8 cellular contexts compared by ENCODE assay signal in genomic region chr19:13842294-13843103, GRCh38. TPM values are rescaled to one million over a fixed set of nuclear protein-coding genes. Genes with fewer than 3 reads are reported as not detected.
A peak's percentile ranks its signal among the peaks of the same experiment; 100 is the strongest.
DNase-seq lines count a peak whose midpoint lies in the region; ATAC-seq and TF ChIP-seq lines count a peak whose summit lies in the region.

No MANE protein-coding gene starts in this region.

- CTCF ChIA-PET in HEK293 (lab: Yijun Ruan, JAX) = interaction anchor here (1.4 kb wide), 1 partner anchor 20 kb away, joined by 6 read pairs; no protein-coding TSS in a partner anchor

- H3K27me3 ChIP-seq in right atrium auricular region (no peaks in the 10 kb centered on the region), rectal smooth muscle tissue (ENCODE audit: control insufficient read depth, insufficient read depth, low read length) (no peaks in the 10 kb centered on the region)

- H3K9me3 ChIP-seq in HEK293 (ENCODE audit: control insufficient read depth, insufficient read depth, low read depth, low read length) (no peaks in the 10 kb centered on the region), right atrium auricular region (no peaks in the 10 kb centered on the region)

- H3K36me3 ChIP-seq in HEK293 (ENCODE audit: control insufficient read depth in 2 of 2, insufficient read depth in 1 of 2, low read length in 2 of 2) = no peaks in the 10 kb centered on the region
- H3K36me3 ChIP-seq in right atrium auricular region = peaks cover 15% of the 10 kb centered on the region
- H3K36me3 ChIP-seq in rectal smooth muscle tissue (ENCODE audit: control insufficient read depth, insufficient read depth, low read length) = no peaks in the 10 kb centered on the region

- H3K4me3 ChIP-seq in HEK293 (ENCODE audit: low read depth, low read length) (peak overlapping the region; percentile 78), right atrium auricular region (peak overlapping the region; percentile 99 to 100), rectal smooth muscle tissue (ENCODE audit: low read length) (peak overlapping the region; percentile 77)

- peaks cover 24% of the 10 kb centered on the region for H3K4me1 ChIP-seq in HEK293 (ENCODE audit: control insufficient read depth, insufficient read depth, low read length)
- H3K4me1 ChIP-seq in right atrium auricular region = peaks cover 0 to 68% of the 10 kb centered on the region in 2 donors
- peaks cover 32% of the 10 kb centered on the region for H3K4me1 ChIP-seq in rectal smooth muscle tissue (ENCODE audit: control insufficient read depth, insufficient read depth, low read length)

- peak; percentile 88 for DNase-seq in CD1c-positive myeloid dendritic cell (ENCODE audit: extremely low spot score)
- DNase-seq in SKM-1 treated with dmso at 0.1 percent for 144 hours (lab: John Stamatoyannopoulos, UW; ENCODE audit: unreplicated experiment) = peak; percentile 56
- DNase-seq in anterior cingulate cortex (lab: John Stamatoyannopoulos, UW) = peak in 40 of 58 donors; percentile 15 to 64 (median 40)
- peak; percentile 91 for DNase-seq in right atrium auricular region (ENCODE audit: low spot score)

- POLR2A ChIA-PET in HEK293 (lab: Yijun Ruan, JAX) = interaction anchor here (1.0 to 1.3 kb wide), 2 partner anchors 19 to 55 kb away, joined by 3 to 4 read pairs; no protein-coding TSS in a partner anchor

- no peak for ATAC-seq in GM19463 (IDR thresholded peaks at IDR 0.05; ENCODE audit: unreplicated experiment)
- ATAC-seq in HG02588 (IDR thresholded peaks at IDR 0.05; ENCODE audit: unreplicated experiment) = no peak

- H3K27ac ChIP-seq in HEK293 (ENCODE audit: extremely low read depth, low read depth, low read length) (peak overlapping the region; percentile 81), right atrium auricular region (peak overlapping the region; percentile 98 to 100), rectal smooth muscle tissue (ENCODE audit: low read depth, low read length) (peak overlapping the region; percentile 98)

- TF ChIP-seq CTCF in HEK293 (tag by site-specific recombination; IDR thresholded peaks at IDR 0.05) = 0 out of 2 replicates have a peak, but pooled peaks have one; percentile 29
- peak in 1 of 2 donors; percentile 31 for TF ChIP-seq CTCF in right atrium auricular region (IDR thresholded peaks at IDR 0.05)

- H3K9ac ChIP-seq in rectal smooth muscle tissue (ENCODE audit: low read length) = peak overlapping the region; percentile 82

TF ChIP-seq in HEK293, 187 proteins besides CTCF, POLR2A, EP300 and RAD21 (continues in another document):
- TF ChIP-seq ZNF513 (tag by site-specific recombination; IDR thresholded peaks at IDR 0.05) = 0 out of 2 replicates have a peak, but pooled peaks have one; percentile 16
- peak; percentile 22; the same call in 1 of the 2 replicates for TF ChIP-seq ZNF398 (tag by site-specific recombination; IDR thresholded peaks at IDR 0.05)
- TF ChIP-seq ZNF155 (tag by site-specific recombination; IDR thresholded peaks at IDR 0.05) = no peak
- peak; percentile 78 for TF ChIP-seq ZBTB8A (tag by site-specific recombination; IDR thresholded peaks at IDR 0.05)
- 0 out of 2 replicates have a peak, but pooled peaks have one; percentile 23 for TF ChIP-seq INSM2 (tag by site-specific recombination; IDR thresholded peaks at IDR 0.05)
- TF ChIP-seq KLF10 (tag by site-specific recombination; IDR thresholded peaks at IDR 0.05) = peak; percentile 73; the same call in 1 of the 2 replicates
- TF ChIP-seq ZFP37 (tag by site-specific recombination; IDR thresholded peaks at IDR 0.05) = no peak
- peak; percentile 30; the same call in 1 of the 2 replicates for TF ChIP-seq SP2 (tag by site-specific recombination; IDR thresholded peaks at IDR 0.05)
- no peak for TF ChIP-seq KLF7 (tag by site-specific recombination; IDR thresholded peaks at IDR 0.05; ENCODE audit: borderline replicate concordance)
- TF ChIP-seq ZNF274 (IDR thresholded peaks at IDR 0.05; ENCODE audit: low read length) = no peak
- no peak for TF ChIP-seq ZNF274 (tag by site-specific recombination; IDR thresholded peaks at IDR 0.05; ENCODE audit: borderline replicate concordance)
- no peak for TF ChIP-seq ZNF214 (tag by site-specific recombination; IDR thresholded peaks at IDR 0.05; ENCODE audit: borderline replicate concordance)
- TF ChIP-seq ZNF623 (tag by site-specific recombination; IDR thresholded peaks at IDR 0.05) = no peak
- no peak for TF ChIP-seq ZNF510 (tag by site-specific recombination; IDR thresholded peaks at IDR 0.05; ENCODE audit: insufficient replicate concordance)
- TF ChIP-seq GLIS1 (tag by site-specific recombination; IDR thresholded peaks at IDR 0.05) = peak; percentile 96
- TF ChIP-seq KLF9 (tag by site-specific recombination; IDR thresholded peaks at IDR 0.05; ENCODE audit: low read depth) = peak; percentile 59; the same call in 1 of the 2 replicates
- peak; percentile 71; the same call in 1 of the 2 replicates for TF ChIP-seq ZSCAN30 (tag by site-specific recombination; IDR thresholded peaks at IDR 0.05)
- TF ChIP-seq ZBTB48 (tag by site-specific recombination; IDR thresholded peaks at IDR 0.05) = no peak
- TF ChIP-seq IKZF3 (tag by site-specific recombination; IDR thresholded peaks at IDR 0.05) = peak; percentile 49; the same call in 1 of the 2 replicates
- TF ChIP-seq ZSCAN23 (tag by site-specific recombination; IDR thresholded peaks at IDR 0.05) = no peak
- 0 out of 2 replicates have a peak, but pooled peaks have one; percentile 49 for TF ChIP-seq KLF8 (tag by site-specific recombination; IDR thresholded peaks at IDR 0.05)
- no peak for TF ChIP-seq REPIN1 (tag by site-specific recombination; IDR thresholded peaks at IDR 0.05; ENCODE audit: low read depth)
- peak; percentile 72; the same call in 1 of the 2 replicates for TF ChIP-seq ZNF76 (tag by site-specific recombination; IDR thresholded peaks at IDR 0.05; ENCODE audit: borderline replicate concordance, low read depth)
- TF ChIP-seq ZNF473 (tag by site-specific recombination; IDR thresholded peaks at IDR 0.05) = no peak
- TF ChIP-seq ZNF585B (tag by site-specific recombination; IDR thresholded peaks at IDR 0.05) = no peak
- no peak for TF ChIP-seq ZNF302 (tag by site-specific recombination; IDR thresholded peaks at IDR 0.05; ENCODE audit: low read depth)
- peak; percentile 49; the same call in 1 of the 2 replicates for TF ChIP-seq ZNF561 (tag by site-specific recombination; IDR thresholded peaks at IDR 0.05; ENCODE audit: borderline replicate concordance)
- TF ChIP-seq ELK4 (IDR thresholded peaks at IDR 0.05; ENCODE audit: borderline replicate concordance, low read depth, low read length) = no peak
- no peak for TF ChIP-seq ZNF747 (tag by site-specific recombination; IDR thresholded peaks at IDR 0.05)
- peak; percentile 31; the same call in 1 of the 2 replicates for TF ChIP-seq ZFHX2 (tag by site-specific recombination; conservative IDR thresholded peaks at IDR 0.05)

RNA-seq across cellular contexts. Expression of gene NANOS3, which starts 34.4 kb away (rescaled TPM):
- not detected for total RNA-seq in right atrium auricular region

RNA-seq across cellular contexts. Expression of gene ZSWIM4, which starts 47.3 kb away (rescaled TPM):
- 1 to 10 TPM; 5.7 to 9.8 TPM for total RNA-seq in right atrium auricular region

Comparison
In these comparisons a context has a peak if more than half of its experiments do, and no peak if none do; other contexts are left out.
1. DNase-seq: peak in every context shown above with its lines; median percentile 91 in right atrium auricular region; 88 in CD1c-positive myeloid dendritic cell; 56 in SKM-1 treated with dmso at 0.1 percent for 144 hours; 40 in anterior cingulate cortex.